19 cellular contexts compared by ENCODE assay signal in genomic region chr2:171787333-171788072, GRCh38.
"Had no signal": no experiment of that assay in that cellular context is flagged by ENCODE, and none has a peak within 500 bp of the region (broad histone marks: within the 10 kb centered on the region; RNA-seq: fewer than 3 reads in every experiment).

No MANE protein-coding gene starts in this region.

- FAIRE-seq: endometrium had no signal

- H3K27ac ChIP-seq: psoas muscle, transverse colon had no signal

- H3K9me3 ChIP-seq: mucosa of descending colon, transverse colon had no signal

- H3K27me3 ChIP-seq: dorsolateral prefrontal cortex, spleen, transverse colon had no signal

- DNase-seq: activated CD4-positive, alpha-beta T cell treated with anti-CD3 and anti-CD28 coated beads for 1 hour; activated CD4-positive, alpha-beta T cell treated with anti-CD3 and anti-CD28 coated beads, Interleukin-2, amount 50 U/mL, for 48 hours; activated CD8-positive, alpha-beta memory T cell treated with anti-CD3 and anti-CD28 coated beads, Interleukin-2, amount 10 ng/mL, durations not matched to agents 7 days and 5 days; activated effector memory CD4-positive, alpha-beta T cell treated with anti-CD3 and anti-CD28 coated beads, Interleukin-2, amount 50 U/mL, for 16 hours; activated T-cell treated with anti-CD3 and anti-CD28 coated beads, Interleukin-2, amount 50 U/mL, for 24 hours; amniotic stem cell; dorsolateral prefrontal cortex; left colon; mucosa of descending colon; psoas muscle; spleen; stimulated activated CD4-positive, alpha-beta T cell treated with anti-CD3 and anti-CD28 coated beads, Interleukin-1b, Interleukin-23, amount 100 ng/mL, for 48 hours; stimulated activated naive B cell treated with anti-CD40 and anti-IgM and Interleukin-4, amounts not matched to agents 10 μg/mL and 1 μg/mL and 100 μg/mL, for 72 hours; substantia nigra; transverse colon had no signal

- H3K4me1 ChIP-seq: psoas muscle, spleen, transverse colon had no signal

- H3K4me3 ChIP-seq: dorsolateral prefrontal cortex, mucosa of descending colon, psoas muscle, spleen, transverse colon had no signal

- ATAC-seq: activated CD8-positive, alpha-beta memory T cell treated with anti-CD3 and anti-CD28 coated beads, Interleukin-2, amount 10 ng/mL, durations not matched to agents 7 days and 5 days; esophagus mucosa; left colon; mucosa of descending colon; natural killer cell treated with Interleukin-12 subunit alpha and Interleukin-12 subunit beta and Interleukin-15 and Interleukin-18, amount 100 ng/mL, for 72 hours; psoas muscle; sciatic nerve; stimulated activated naive B cell treated with anti-CD40 and anti-IgM and Interleukin-4, amounts not matched to agents 10 μg/mL and 1 μg/mL and 100 μg/mL, for 72 hours had no signal
